In the genomic region with DNA sequence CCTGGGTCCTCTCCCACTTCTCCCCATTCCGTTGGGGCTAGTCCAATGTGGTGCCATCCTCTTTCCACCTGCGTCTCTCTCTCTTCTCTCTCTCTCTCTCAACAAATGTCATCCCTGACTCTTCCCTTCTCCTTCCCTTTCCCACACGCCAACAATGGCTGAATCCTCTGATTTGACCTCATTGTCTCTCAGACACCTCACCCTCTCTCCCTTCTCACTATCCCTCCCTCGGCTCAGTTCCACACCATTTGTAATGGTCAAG, we compare ENCODE assay signal across 8 cellular contexts. TPM values are rescaled to one million over a fixed set of nuclear protein-coding genes. Genes with fewer than 3 reads are reported as not detected.
DNase-seq lines count a peak whose midpoint lies in the region; ATAC-seq and TF ChIP-seq lines count a peak whose summit lies in the region.

No MANE protein-coding gene starts in this region.

- peak overlapping the region; percentile 89 for H4K5ac ChIP-seq in IMR-90 (ENCODE audit: low read depth, low read length)

- DNase-seq in AG10803 (ENCODE audit: low read depth), result no peak
- no peak for DNase-seq in IMR-90
- DNase-seq in choroid plexus epithelial cell (ENCODE audit: low read depth), result no peak
- DNase-seq in naive thymus-derived CD8-positive, alpha-beta T cell, result peak in 1 of 10 donors; percentile 15
- DNase-seq in DMS79 treated with DMSO at 0.1 percent for 48 hours (lab: John Stamatoyannopoulos, UW), result no peak
- no peak for DNase-seq in retina

- ATAC-seq in IMR-90 (ENCODE audit: low read depth) (no peak), HG03025 (IDR thresholded peaks at IDR 0.05; ENCODE audit: low FRiP score, unreplicated experiment) (no peak), GM21723 (IDR thresholded peaks at IDR 0.05; ENCODE audit: unreplicated experiment) (no peak)
- no peak for ATAC-seq in naive thymus-derived CD8-positive, alpha-beta T cell

- peak overlapping the region; percentile 87 to 99 (median 96) for H3K27ac Mint-ChIP-seq in naive thymus-derived CD8-positive, alpha-beta T cell

- peak overlapping the region; percentile 98 for H3K4ac ChIP-seq in IMR-90 (ENCODE audit: low read depth, low read length)

- H3K14ac ChIP-seq in IMR-90 (replicated peaks; ENCODE audit: low read depth, low read length), result peak overlapping the region; percentile 98

- peaks cover 9 to 24% (median 23%) of the 10 kb centered on the region in 4 donors for H3K4me1 Mint-ChIP-seq in naive thymus-derived CD8-positive, alpha-beta T cell

- no peak for TF ChIP-seq RAD21 in IMR-90 (IDR thresholded peaks at IDR 0.05; ENCODE audit: low read length)

- H3K56ac ChIP-seq in IMR-90 (ENCODE audit: extremely low read depth, insufficient read depth, low read length), result peak overlapping the region; percentile 90

- H2AFZ ChIP-seq in IMR-90 (replicated peaks; ENCODE audit: low read length, poor library complexity), result peak overlapping the region; percentile 96

- WGBS in IMR-90 (ENCODE audit: extremely low coverage in 2 of 2, insufficient read length in 1 of 2), 2 experiments, result 48% methylated on average over 3 of the region's 4 CpGs; no CpG with 5 or more reads in 1 of the 2 experiments

- H3K79me1 ChIP-seq in IMR-90 (ENCODE audit: low read depth in 1 of 2, low read length in 2 of 2), result peaks cover 0 to 6% of the 10 kb centered on the region in 2 experiments; a peak in 3 of 4 replicates

- peak overlapping the region; percentile 7; the same call in 1 of the 2 replicates for H3K18ac ChIP-seq in IMR-90 (ENCODE audit: low read depth, low read length)

- CTCF ChIA-PET in IMR-90 (lab: Yijun Ruan, JAX), result interaction anchor here (0.6 to 1.0 kb wide), 2 partner anchors 22 to 1156 kb away, joined by 3 to 6 read pairs; no protein-coding TSS in a partner anchor

- no peak overlapping the region; the same call in 2 of the 3 replicates for H2BK15ac ChIP-seq in IMR-90 (ENCODE audit: low read depth, low read length)

- TF ChIP-seq CTCF in AG10803 (conservative IDR thresholded peaks at IDR 0.05; ENCODE audit: low read length), result no peak
- no peak for TF ChIP-seq CTCF in IMR-90 (conservative IDR thresholded peaks at IDR 0.05; ENCODE audit: low read depth, low read length)
- no peak for TF ChIP-seq CTCF in choroid plexus epithelial cell (conservative IDR thresholded peaks at IDR 0.05; ENCODE audit: low read depth, low read length)

- peak overlapping the region; percentile 84 for H2AK9ac ChIP-seq in IMR-90 (replicated peaks; ENCODE audit: low read depth, low read length, poor library complexity)

- peak overlapping the region; percentile 97 to 99 for H4K8ac ChIP-seq in IMR-90 (ENCODE audit: low read depth in 2 of 2, low read length in 2 of 2)

- H3K36me3 ChIP-seq in IMR-90 (ENCODE audit: control insufficient read depth, insufficient read depth, low read length), result no peaks in the 10 kb centered on the region

- H2AK5ac ChIP-seq in IMR-90 (ENCODE audit: low read depth, low read length), result peak overlapping the region; percentile 46

- no peak overlapping the region for H2BK20ac ChIP-seq in IMR-90 (ENCODE audit: low read depth, low read length)

- peak overlapping the region; percentile 60; the same call in 1 of the 2 replicates for H2BK120ac ChIP-seq in IMR-90 (ENCODE audit: low read depth, low read length)

- peak overlapping the region; percentile 80 for H3K27ac ChIP-seq in IMR-90 (ENCODE audit: insufficient read depth, low read length)

- H3K9me3 ChIP-seq in IMR-90 (ENCODE audit: control insufficient read depth, insufficient read depth, low read length), result no peaks in the 10 kb centered on the region

- peak overlapping the region; percentile 81 for H3K4me2 ChIP-seq in IMR-90 (ENCODE audit: low read depth, low read length)

- H3K23ac ChIP-seq in IMR-90 (ENCODE audit: low read depth, low read length), result peak overlapping the region; percentile 49; the same call in 1 of the 2 replicates

- intact Hi-C loops in IMR-90 (cut with micrococcal nuclease), result loop anchor here (5.0 to 10.0 kb wide), 2 partner anchors 1004 to 1273 kb away; no protein-coding TSS in a partner anchor

- no peaks in the 10 kb centered on the region for H3K4me1 ChIP-seq in IMR-90 (ENCODE audit: control insufficient read depth, insufficient read depth, low read length)

- no peak for TF ChIP-seq POLR2A in IMR-90 (IDR thresholded peaks at IDR 0.05; ENCODE audit: low read depth, low read length)

- BruUV-seq in IMR-90 (replicated peaks; lab: Mats Ljungman, UMichigan), result no TSS peak

- H3K9me3 Mint-ChIP-seq in naive thymus-derived CD8-positive, alpha-beta T cell, result peaks cover 0 to 8% (median 0%) of the 10 kb centered on the region in 9 donors

- peak overlapping the region; percentile 89 for H4K91ac ChIP-seq in IMR-90 (ENCODE audit: insufficient read depth, low read depth, low read length)

- H3K9me1 ChIP-seq in IMR-90 (ENCODE audit: insufficient read depth, low read length), result 0 out of 2 replicates have a peak, but pooled peaks cover 5% of the 10 kb centered on the region

- H3K36me3 Mint-ChIP-seq in naive thymus-derived CD8-positive, alpha-beta T cell, result peaks cover 0 to 4% (median 3%) of the 10 kb centered on the region in 3 donors

- POLR2A ChIA-PET in IMR-90 (lab: Charles Lee; ENCODE audit: unreplicated experiment), result interaction anchor here (1.5 kb wide), 1 partner anchor 12 kb away, joined by 4 read pairs; no protein-coding TSS in a partner anchor
- POLR2A ChIA-PET in naive thymus-derived CD8-positive, alpha-beta T cell (lab: Charles Lee), result interaction anchor here (0.5 to 7.0 kb wide), 11 partner anchors 10 to 1298 kb away, joined by 4 to 192 read pairs (median 6); a partner anchor contains a TSS

- H4K20me1 ChIP-seq in IMR-90 (ENCODE audit: insufficient read depth, low read length), result no peaks in the 10 kb centered on the region

- peak overlapping the region; percentile 76 for H3K9ac ChIP-seq in IMR-90 (ENCODE audit: low read depth, low read length)

- no peaks in the 10 kb centered on the region for H3K27me3 Mint-ChIP-seq in naive thymus-derived CD8-positive, alpha-beta T cell

- H3K4me3 Mint-ChIP-seq in naive thymus-derived CD8-positive, alpha-beta T cell, result peak overlapping the region; percentile 89 to 100 (median 98)

- dilution Hi-C loops in IMR-90 (cut with HindIII; ENCODE audit: low sequenced_read_pairs, unreplicated experiment), result no loop called here

- in situ Hi-C loops in IMR-90 (cut with MboI; ENCODE audit: low sequenced_read_pairs), result loop anchor here (10.0 to 25.0 kb wide), 3 partner anchors 1007 to 1336 kb away; a partner anchor contains a TSS

- H3K4me3 ChIP-seq in AG10803 (ENCODE audit: low read length), result peak overlapping the region; percentile 79
- H3K4me3 ChIP-seq in IMR-90 (ENCODE audit: insufficient read depth, low read depth, low read length), result peak overlapping the region; percentile 57
- H3K4me3 ChIP-seq in choroid plexus epithelial cell (ENCODE audit: low read depth, low read length), result peak overlapping the region; percentile 95

- H3K27me3 ChIP-seq in IMR-90 (ENCODE audit: control insufficient read depth, insufficient read depth, low read length), result no peaks in the 10 kb centered on the region

- no peak overlapping the region for H2BK5ac ChIP-seq in IMR-90 (ENCODE audit: low read depth, low read length, poor library complexity, severe bottlenecking)

TF ChIP-seq in IMR-90, 13 proteins besides CTCF, POLR2A, EP300 and RAD21:
- TF ChIP-seq NFE2L2 (IDR thresholded peaks at IDR 0.05; ENCODE audit: low read depth, low read length) (no peak), CEBPB (IDR thresholded peaks at IDR 0.05; ENCODE audit: low read depth, low read length) (no peak), RFX5 (IDR thresholded peaks at IDR 0.05; ENCODE audit: low read depth, low read length) (no peak), MAZ (IDR thresholded peaks at IDR 0.05; ENCODE audit: borderline replicate concordance, low read depth, low read length) (no peak), MXI1 (IDR thresholded peaks at IDR 0.05; ENCODE audit: borderline replicate concordance, low read depth, low read length) (no peak), RCOR1 (IDR thresholded peaks at IDR 0.05; ENCODE audit: insufficient replicate concordance, low read length) (no peak), MAFK (IDR thresholded peaks at IDR 0.05; ENCODE audit: low read depth, low read length) (no peak), CHD1 (IDR thresholded peaks at IDR 0.05; ENCODE audit: low read depth, low read length) (no peak), SMC3 (IDR thresholded peaks at IDR 0.05; ENCODE audit: low read depth, low read length) (no peak)
- TF ChIP-seq, protein P1, sequence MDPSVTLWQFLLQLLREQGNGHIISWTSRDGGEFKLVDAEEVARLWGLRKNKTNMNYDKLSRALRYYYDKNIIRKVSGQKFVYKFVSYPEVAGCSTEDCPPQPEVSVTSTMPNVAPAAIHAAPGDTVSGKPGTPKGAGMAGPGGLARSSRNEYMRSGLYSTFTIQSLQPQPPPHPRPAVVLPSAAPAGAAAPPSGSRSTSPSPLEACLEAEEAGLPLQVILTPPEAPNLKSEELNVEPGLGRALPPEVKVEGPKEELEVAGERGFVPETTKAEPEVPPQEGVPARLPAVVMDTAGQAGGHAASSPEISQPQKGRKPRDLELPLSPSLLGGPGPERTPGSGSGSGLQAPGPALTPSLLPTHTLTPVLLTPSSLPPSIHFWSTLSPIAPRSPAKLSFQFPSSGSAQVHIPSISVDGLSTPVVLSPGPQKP (IDR thresholded peaks at IDR 0.05; ENCODE audit: borderline replicate concordance, low read depth, low read length), result no peak

RNA-seq across cellular contexts. Expression of a gene that starts 0.6 kb away (rescaled TPM):
- total RNA-seq in IMR-90 (2012; rRNA removed), result 10.3 and 11.7 TPM in 2 replicates
- polyA plus RNA-seq in IMR-90 (2012; rRNA removed), result 4.4 and 4.5 TPM in 2 replicates
- polyA plus RNA-seq in IMR-90 (2012; cell fraction: cytosol; rRNA removed), result 1.5 and 1.7 TPM in 2 replicates
- 3.7 and 11.7 TPM in 2 replicates for polyA plus RNA-seq in IMR-90 (2012; cell fraction: nucleus; rRNA removed; ENCODE audit: low replicate concordance)
- 10 to 100 TPM; 12.7 to 16.3 TPM for total RNA-seq in naive thymus-derived CD8-positive, alpha-beta T cell
- polyA plus RNA-seq in naive thymus-derived CD8-positive, alpha-beta T cell, result 1 to 10 TPM; 6.8 to 8.9 (median 6.9) TPM

RNA-seq across cellular contexts. Expression of a gene that starts 22.8 kb away (rescaled TPM):
- total RNA-seq in IMR-90 (2012; rRNA removed), result 32.6 and 33.3 TPM in 2 replicates
- 12.2 and 14.5 TPM in 2 replicates for polyA plus RNA-seq in IMR-90 (2012; rRNA removed)
- 3.4 and 3.8 TPM in 2 replicates for polyA plus RNA-seq in IMR-90 (2012; cell fraction: cytosol; rRNA removed)
- polyA plus RNA-seq in IMR-90 (2012; cell fraction: nucleus; rRNA removed; ENCODE audit: low replicate concordance), result 2.7 and 24.8 TPM in 2 replicates
- total RNA-seq in naive thymus-derived CD8-positive, alpha-beta T cell, result 10 to 100 TPM; 47.6 to 51.3 TPM
- 10 to 100 TPM; 17.7 to 27.3 (median 19.6) TPM for polyA plus RNA-seq in naive thymus-derived CD8-positive, alpha-beta T cell
